32 cellular contexts compared by ENCODE assay signal in genomic region chr11:7311903-7312302, GRCh38.
"Had no signal": no experiment of that assay in that cellular context is flagged by ENCODE, and none has a peak within 500 bp of the region (broad histone marks: within the 10 kb centered on the region; RNA-seq: fewer than 3 reads in every experiment).

No MANE protein-coding gene starts in this region.

- H3K27ac Mint-ChIP-seq: activated B cell treated with CpG ODN at 0.5 μM for 24 hours; activated CD4-positive, alpha-beta memory T cell treated with anti-CD3 and anti-CD28 coated beads for 36 hours; activated CD4-positive, alpha-beta T cell treated with anti-CD3 and anti-CD28 coated beads, Interleukin-2, amount 10 ng/mL, durations not matched to agents 24 days and 14 days; activated CD8-positive, alpha-beta T cell treated with anti-CD3 and anti-CD28 coated beads for 36 hours; activated naive CD4-positive, alpha-beta T cell treated with anti-CD3 and anti-CD28 coated beads for 36 hours; activated naive CD4-positive, alpha-beta T cell treated with anti-CD3 and anti-CD28 coated beads, Interleukin-2, amount 50 U/mL, for 72 hours; activated naive CD8-positive, alpha-beta T cell treated with anti-CD3 and anti-CD28 coated beads for 36 hours; activated T-cell treated with anti-CD3 and anti-CD28 coated beads, Interleukin-2, amount 50 U/mL, for 72 hours; activated T-helper 1 cell treated with anti-CD3 and anti-CD28 coated beads, Interleukin-12 subunit alpha, Interleukin-12 subunit beta, Interleukin-2, Interleukin-4 antibody, amounts not matched to agents 30 ng/mL and 10 ng/mL and 1 ng/mL, durations not matched to agents 14 hours and 24 hours and 36 hours; activated T-helper 17 cell treated with anti-CD3 and anti-CD28 coated beads, Interleukin-2, amount 50 U/mL, for 72 hours; brain; T-helper 1 cell treated with Interleukin-12 subunit alpha and Interleukin-12 subunit beta and Interleukin-4 antibody, amounts not matched to agents 30 μg/mL and 1 μg/mL, for 36 hours; T-helper 2 cell treated with Interferon-gamma antibody and Interleukin-4, amounts not matched to agents 5 μg/mL and 100 μg/mL, for 36 hours had no signal

- H3K9me3 Mint-ChIP-seq: activated CD4-positive, alpha-beta T cell treated with anti-CD3 and anti-CD28 coated beads, Interleukin-2, amount 10 ng/mL, durations not matched to agents 24 days and 14 days; activated CD8-positive, alpha-beta T cell treated with anti-CD3 and anti-CD28 coated beads for 36 hours; activated naive CD4-positive, alpha-beta T cell treated with anti-CD3 and anti-CD28 coated beads for 36 hours; activated naive CD8-positive, alpha-beta T cell treated with anti-CD3 and anti-CD28 coated beads for 36 hours; activated T-helper 1 cell treated with anti-CD3 and anti-CD28 coated beads, Interleukin-12 subunit alpha, Interleukin-12 subunit beta, Interleukin-2, Interleukin-4 antibody, amounts not matched to agents 30 ng/mL and 10 ng/mL and 1 ng/mL, durations not matched to agents 14 hours and 24 hours and 36 hours; activated T-helper 17 cell treated with anti-CD3 and anti-CD28 coated beads, Interleukin-2, amount 50 U/mL, for 72 hours; brain; T-helper 1 cell treated with Interleukin-12 subunit alpha and Interleukin-12 subunit beta and Interleukin-4 antibody, amounts not matched to agents 30 μg/mL and 1 μg/mL, for 36 hours; T-helper 2 cell treated with Interferon-gamma antibody and Interleukin-4, amounts not matched to agents 5 μg/mL and 100 μg/mL, for 36 hours had no signal

- ATAC-seq: activated CD8-positive, alpha-beta T cell treated with anti-CD3 and anti-CD28 coated beads for 36 hours; activated naive CD4-positive, alpha-beta T cell treated with anti-CD3 and anti-CD28 coated beads, Interleukin-2, amount 50 U/mL, for 72 hours; activated T-cell treated with anti-CD3 and anti-CD28 coated beads, Interleukin-2, amount 50 U/mL, for 4 hours; activated T-cell treated with anti-CD3 and anti-CD28 coated beads, Interleukin-2, amount 50 U/mL, for 72 hours; activated T-helper 17 cell treated with anti-CD3 and anti-CD28 coated beads, Interleukin-2, amount 50 U/mL, for 72 hours had no signal

- H3K4me3 Mint-ChIP-seq: activated B cell treated with CpG ODN at 0.5 μM for 24 hours; activated CD4-positive, alpha-beta memory T cell treated with anti-CD3 and anti-CD28 coated beads for 36 hours; activated CD4-positive, alpha-beta T cell treated with anti-CD3 and anti-CD28 coated beads, Interleukin-2, amount 10 ng/mL, durations not matched to agents 24 days and 14 days; activated CD8-positive, alpha-beta T cell treated with anti-CD3 and anti-CD28 coated beads for 36 hours; activated naive CD4-positive, alpha-beta T cell treated with anti-CD3 and anti-CD28 coated beads for 36 hours; activated naive CD8-positive, alpha-beta T cell treated with anti-CD3 and anti-CD28 coated beads for 36 hours; activated T-cell treated with anti-CD3 and anti-CD28 coated beads, Interleukin-2, amount 50 U/mL, for 4 hours; activated T-cell treated with anti-CD3 and anti-CD28 coated beads, Interleukin-2, amount 50 U/mL, for 72 hours; activated T-helper 1 cell treated with anti-CD3 and anti-CD28 coated beads, Interleukin-12 subunit alpha, Interleukin-12 subunit beta, Interleukin-2, Interleukin-4 antibody, amounts not matched to agents 30 ng/mL and 10 ng/mL and 1 ng/mL, durations not matched to agents 14 hours and 24 hours and 36 hours; activated T-helper 17 cell treated with anti-CD3 and anti-CD28 coated beads, Interleukin-2, amount 50 U/mL, for 72 hours; brain; T-helper 1 cell treated with Interleukin-12 subunit alpha and Interleukin-12 subunit beta and Interleukin-4 antibody, amounts not matched to agents 30 μg/mL and 1 μg/mL, for 36 hours; T-helper 2 cell treated with Interferon-gamma antibody and Interleukin-4, amounts not matched to agents 5 μg/mL and 100 μg/mL, for 36 hours had no signal

- H3K36me3 ChIP-seq: adrenal gland, ascending aorta had no signal

- H3K4me1 Mint-ChIP-seq: activated B cell treated with CpG ODN at 0.5 μM for 24 hours; activated CD4-positive, alpha-beta T cell treated with anti-CD3 and anti-CD28 coated beads, Interleukin-2, amount 10 ng/mL, durations not matched to agents 24 days and 14 days; activated naive CD8-positive, alpha-beta T cell treated with anti-CD3 and anti-CD28 coated beads for 36 hours; activated T-helper 17 cell treated with anti-CD3 and anti-CD28 coated beads, Interleukin-2, amount 50 U/mL, for 72 hours; brain had no signal

- H3K4me3 ChIP-seq: adrenal gland, ascending aorta had no signal

- H3K36me3 Mint-ChIP-seq: activated CD4-positive, alpha-beta memory T cell treated with anti-CD3 and anti-CD28 coated beads for 36 hours; activated naive CD4-positive, alpha-beta T cell treated with anti-CD3 and anti-CD28 coated beads, Interleukin-2, amount 50 U/mL, for 72 hours; activated naive CD8-positive, alpha-beta T cell treated with anti-CD3 and anti-CD28 coated beads for 36 hours had no signal

- H3K27ac ChIP-seq: adrenal gland, ascending aorta, VCaP had no signal

- DNase-seq: activated B cell treated with CpG ODN at 0.5 μM for 24 hours; activated CD4-positive, alpha-beta memory T cell treated with anti-CD3 and anti-CD28 coated beads for 36 hours; activated CD4-positive, alpha-beta T cell treated with anti-CD3 and anti-CD28 coated beads for 4 hours; activated CD4-positive, alpha-beta T cell treated with anti-CD3 and anti-CD28 coated beads, Interleukin-2, amount 10 ng/mL, durations not matched to agents 24 days and 14 days; activated CD4-positive, alpha-beta T cell treated with anti-CD3 and anti-CD28 coated beads, Interleukin-2, amount 50 U/mL, for 1 hour; activated CD4-positive, alpha-beta T cell treated with anti-CD3 and anti-CD28 coated beads, Interleukin-2, amount 50 U/mL, for 4 hours; activated CD4-positive, CD25-positive, alpha-beta regulatory T cell treated with anti-CD3 and anti-CD28 coated beads, Interleukin-2, amount 50 U/mL, for 72 hours; activated CD8-positive, alpha-beta memory T cell treated with anti-CD3 and anti-CD28 coated beads, Interleukin-2, amount 50 U/mL, for 4 hours; activated CD8-positive, alpha-beta T cell treated with anti-CD3 and anti-CD28 coated beads for 36 hours; activated effector memory CD4-positive, alpha-beta T cell treated with anti-CD3 and anti-CD28 coated beads, Interleukin-2, amount 50 U/mL, for 16 hours; activated gamma-delta T cell treated with Interleukin-2 at 50 U/mL for 16 hours; activated naive CD4-positive, alpha-beta T cell; activated naive CD4-positive, alpha-beta T cell treated with anti-CD3 and anti-CD28 coated beads for 36 hours; activated naive CD4-positive, alpha-beta T cell treated with anti-CD3 and anti-CD28 coated beads, Interleukin-2, amount 50 U/mL, for 16 hours; activated naive CD8-positive, alpha-beta T cell treated with anti-CD3 and anti-CD28 coated beads for 36 hours; activated T-cell treated with anti-CD3 and anti-CD28 coated beads for 4 hours; activated T-cell treated with anti-CD3 and anti-CD28 coated beads, Interleukin-2, amount 50 U/mL, for 1 hour; activated T-cell treated with anti-CD3 and anti-CD28 coated beads, Interleukin-2, amount 50 U/mL, for 4 hours; activated T-cell treated with anti-CD3 and anti-CD28 coated beads, Interleukin-2, amount 50 U/mL, for 72 hours; adrenal gland; amniotic stem cell; central memory CD4-positive, alpha-beta T cell; T-helper 2 cell; T-helper 9 cell had no signal

- H3K9me3 ChIP-seq: adrenal gland, ascending aorta had no signal

- H3K4me1 ChIP-seq: adrenal gland, ascending aorta had no signal

- H3K27me3 ChIP-seq: adrenal gland, ascending aorta had no signal

- H3K27me3 Mint-ChIP-seq: activated CD4-positive, alpha-beta T cell treated with anti-CD3 and anti-CD28 coated beads, Interleukin-2, amount 10 ng/mL, durations not matched to agents 24 days and 14 days; brain had no signal
